Comparison of ENCODE assay signal across 8 cellular contexts in the genomic region with DNA sequence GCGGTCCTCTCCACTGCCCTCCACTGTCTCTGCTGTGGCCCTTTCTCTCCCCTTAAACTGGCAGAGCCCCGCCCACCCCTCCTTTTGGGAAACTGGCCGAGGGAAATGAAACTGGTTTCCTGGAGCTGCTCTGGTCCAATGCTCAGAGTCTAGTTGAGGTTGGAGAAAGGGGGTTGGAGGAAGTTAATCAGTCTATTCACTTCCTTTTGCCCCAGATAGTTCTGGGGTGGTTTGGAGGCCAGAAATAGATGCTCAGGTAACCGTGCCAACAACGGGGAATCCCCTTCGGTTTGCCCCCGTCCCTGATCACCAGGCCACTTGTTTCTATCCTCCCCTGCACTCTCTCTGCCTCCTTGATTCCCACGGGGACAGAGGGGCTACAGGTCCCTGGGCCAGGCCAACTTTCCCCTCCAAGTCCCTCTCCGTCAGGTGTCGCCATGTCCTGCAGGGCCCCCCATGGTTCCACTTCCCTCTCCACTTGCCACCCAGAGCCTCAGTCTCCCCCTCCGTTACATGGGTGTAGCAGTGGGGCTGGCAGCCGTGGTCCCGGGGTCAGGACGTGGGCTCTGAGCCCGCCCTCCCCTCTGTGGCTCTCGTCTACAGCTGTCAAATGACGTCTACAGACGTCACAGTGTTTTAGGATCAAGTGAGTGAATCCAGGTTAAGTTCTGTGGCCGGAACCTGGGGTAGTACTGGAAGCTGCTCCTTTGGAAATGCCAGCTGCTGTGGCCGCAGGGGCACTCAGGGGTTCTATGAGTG. TPM values are rescaled to one million over a fixed set of nuclear protein-coding genes. Genes with fewer than 3 reads are reported as not detected.
A peak's percentile ranks its signal among the peaks of the same experiment; 100 is the strongest.
DNase-seq lines count a peak whose midpoint lies in the region; ATAC-seq, FAIRE-seq and TF ChIP-seq lines count a peak whose summit lies in the region.

TSS of gene IL4I1 (minus strand) at position 25 of the 759 bp plus-strand sequence. CDS start 727 bp downstream, outside the sequence.

- intact Hi-C loops in kidney (cut with DNase I) = no loop called here

- no peaks in the 10 kb centered on the region for H3K27me3 ChIP-seq in mesendoderm (ENCODE audit: insufficient read depth, low read length, poor library complexity)

- no peak within 1 kb of the TSS for H4K8ac ChIP-seq in mesendoderm (ENCODE audit: low read depth, low read length)

- H2BK15ac ChIP-seq in mesendoderm (replicated peaks; ENCODE audit: low read depth) = no peak within 1 kb of the TSS

- in situ Hi-C loops in Caki2 (cut with HindIII; ENCODE audit: low pct_unique_long_range_greater_than_20kb, low sequenced_read_pairs) = no loop called here

- peak; percentile 60 for ATAC-seq in GM21576 (IDR thresholded peaks at IDR 0.05; ENCODE audit: unreplicated experiment)

- peak; percentile 88 for DNase-seq in Caki2 (ENCODE audit: low read depth)
- peak; percentile 90 to 92 for DNase-seq in NOMO-1 (lab: John Stamatoyannopoulos, UW; ENCODE audit: unreplicated experiment in 2 of 2)
- DNase-seq in activated T-cell treated with anti-CD3 and anti-CD28 coated beads, Interleukin-2, amount 50 U/mL, for 24 hours = peak; percentile 75
- no peak for DNase-seq in kidney
- DNase-seq in stimulated activated CD8-positive, alpha-beta memory T cell treated with anti-CD3 and anti-CD28 coated beads, Interleukin-12 subunit alpha, Interleukin-12 subunit beta, amount 100 ng/mL, for 24 hours (ENCODE audit: extremely low read depth) = peak; percentile 24
- DNase-seq in NCI-H1105 treated with DMSO at 0.1 percent for 48 hours (lab: John Stamatoyannopoulos, UW) = no peak
- DNase-seq in mesendoderm = no peak

- FAIRE-seq in kidney (lab: Jason Lieb, UNC) = no peak

- H2BK5ac ChIP-seq in mesendoderm (ENCODE audit: low read length) = no peak within 1 kb of the TSS

- no peaks in the 10 kb centered on the region for H3K79me2 ChIP-seq in mesendoderm (ENCODE audit: control insufficient read depth, insufficient read depth, low read length)

- no peak within 1 kb of the TSS for H3K56ac ChIP-seq in mesendoderm (ENCODE audit: low read length)

- no peak within 1 kb of the TSS for H2AK5ac ChIP-seq in mesendoderm (ENCODE audit: low read length)

- H3K79me1 ChIP-seq in mesendoderm (ENCODE audit: low read length) = no peaks in the 10 kb centered on the region

- H2BK120ac ChIP-seq in mesendoderm (ENCODE audit: low read depth, low read length) = no peak within 1 kb of the TSS

- peak within 1 kb of the TSS in 1 of 2 donors; percentile 23 for H3K9ac ChIP-seq in kidney (ENCODE audit: low read length in 2 of 2)
- no peak within 1 kb of the TSS for H3K9ac ChIP-seq in mesendoderm (ENCODE audit: low read length)

- peaks cover 64% of the 10 kb centered on the region for H3K4me1 Mint-ChIP-seq in activated T-cell treated with anti-CD3 and anti-CD28 coated beads, Interleukin-2, amount 50 U/mL, for 24 hours (ENCODE audit: low read depth)

- no peaks in the 10 kb centered on the region for H3K9me3 ChIP-seq in kidney (ENCODE audit: control insufficient read depth in 1 of 2, low read length in 2 of 2)

- H3K27me3 Mint-ChIP-seq in activated T-cell treated with anti-CD3 and anti-CD28 coated beads, Interleukin-2, amount 50 U/mL, for 24 hours = no peaks in the 10 kb centered on the region

- no peaks in the 10 kb centered on the region for H3K9me3 Mint-ChIP-seq in activated T-cell treated with anti-CD3 and anti-CD28 coated beads, Interleukin-2, amount 50 U/mL, for 24 hours

- H3K4me3 Mint-ChIP-seq in activated T-cell treated with anti-CD3 and anti-CD28 coated beads, Interleukin-2, amount 50 U/mL, for 24 hours = peak within 1 kb of the TSS; percentile 80

- H3K4me2 ChIP-seq in mesendoderm (ENCODE audit: low read length) = no peak within 1 kb of the TSS

- H3K27ac ChIP-seq in kidney (ENCODE audit: low read depth in 2 of 2, low read length in 2 of 2) = peak within 1 kb of the TSS; percentile 78 to 88
- no peak within 1 kb of the TSS for H3K27ac ChIP-seq in mesendoderm (ENCODE audit: low read depth, low read length)

- H3K27ac Mint-ChIP-seq in activated T-cell treated with anti-CD3 and anti-CD28 coated beads, Interleukin-2, amount 50 U/mL, for 24 hours = peak within 1 kb of the TSS; percentile 97

- H4K5ac ChIP-seq in mesendoderm (ENCODE audit: low read length) = no peak within 1 kb of the TSS

- H3K4me3 ChIP-seq in kidney (ENCODE audit: low read length in 2 of 2) = no peak within 1 kb of the TSS
- no peak within 1 kb of the TSS for H3K4me3 ChIP-seq in mesendoderm (ENCODE audit: low read length)

- peaks cover 0 to 6% of the 10 kb centered on the region in 2 donors for H3K4me1 ChIP-seq in kidney (ENCODE audit: control insufficient read depth in 1 of 2, insufficient read depth in 1 of 2, low read depth in 1 of 2, low read length in 2 of 2)
- H3K4me1 ChIP-seq in mesendoderm (ENCODE audit: control insufficient read depth, low read depth, low read length) = no peaks in the 10 kb centered on the region

- no peaks in the 10 kb centered on the region for H3K36me3 ChIP-seq in kidney (ENCODE audit: control insufficient read depth in 1 of 2, insufficient read depth in 2 of 2, low read length in 2 of 2)
- H3K36me3 ChIP-seq in mesendoderm (ENCODE audit: control insufficient read depth, insufficient read depth, low read length) = no peaks in the 10 kb centered on the region

- H3K18ac ChIP-seq in mesendoderm (ENCODE audit: low read length) = no peak within 1 kb of the TSS

- H3K36me3 Mint-ChIP-seq in activated T-cell treated with anti-CD3 and anti-CD28 coated beads, Interleukin-2, amount 50 U/mL, for 24 hours (ENCODE audit: low read depth) = peaks cover 14% of the 10 kb centered on the region

- H3K4ac ChIP-seq in mesendoderm (ENCODE audit: low read depth, low read length) = no peak within 1 kb of the TSS

- no peak within 1 kb of the TSS for H3K23ac ChIP-seq in mesendoderm (ENCODE audit: low read length)

- no peak for TF ChIP-seq CTCF in kidney (IDR thresholded peaks at IDR 0.05; ENCODE audit: borderline replicate concordance, extremely low read depth, insufficient read depth)

- WGBS in mesendoderm (ENCODE audit: extremely low coverage, insufficient coverage, low lambda C conversion rate) = no CpG with 5 or more reads among the region's 20 CpGs

RNA-seq across cellular contexts. Expression of gene IL4I1, which starts in this region (rescaled TPM):
- total RNA-seq in Caki2 (2014; rRNA removed; shearing (Covaris generic); ENCODE audit: low replicate concordance) = 8.9 and 9.5 TPM in 2 replicates
- total RNA-seq in kidney = 12.8 TPM
- polyA plus RNA-seq in kidney (ENCODE audit: insufficient read depth, low read depth, low replicate concordance) = 0.82 TPM
- 0.24 TPM for polyA plus RNA-seq in mesendoderm (2013, experiment 1 of 2)
- 0.15 TPM for polyA plus RNA-seq in mesendoderm (2013, experiment 2 of 2)

Comparison
In these comparisons a context has a peak if more than half of its experiments do, and no peak if none do; other contexts are left out.
1. DNase-seq: peak in Caki2 (single experiment), NOMO-1 (2 of 2), activated T-cell treated with anti-CD3 and anti-CD28 coated beads, Interleukin-2, amount 50 U/mL, for 24 hours (single experiment) and stimulated activated CD8-positive, alpha-beta memory T cell treated with anti-CD3 and anti-CD28 coated beads, Interleukin-12 subunit alpha, Interleukin-12 subunit beta, amount 100 ng/mL, for 24 hours (single experiment); none in kidney (single experiment), NCI-H1105 treated with DMSO at 0.1 percent for 48 hours (single experiment) and mesendoderm (single experiment).